ENCODE assay signal across 10 cellular contexts in genomic region chr1:86154581-86155060, GRCh38. TPM values are rescaled to one million over a fixed set of nuclear protein-coding genes. Genes with fewer than 3 reads are reported as not detected.
A peak's percentile ranks its signal among the peaks of the same experiment; 100 is the strongest.
DNase-seq lines count a peak whose midpoint lies in the region; ATAC-seq, FAIRE-seq and TF ChIP-seq lines count a peak whose summit lies in the region.
"Had no signal": no experiment of that assay in that cellular context is flagged by ENCODE, and none has a peak within 500 bp of the region (broad histone marks: within the 10 kb centered on the region; RNA-seq: fewer than 3 reads in every experiment).

No MANE protein-coding gene starts in this region.

- H3K9me3 ChIP-seq in small intestine (ENCODE audit: control insufficient read depth, low read depth) (no peaks in the 10 kb centered on the region), OCI-LY7 (ENCODE audit: low read length) (no peaks in the 10 kb centered on the region)
- H3K9me3 ChIP-seq: left lung had no signal

- no peaks in the 10 kb centered on the region for H3K79me2 ChIP-seq in OCI-LY7 (ENCODE audit: insufficient read depth, low read depth, low read length)

- TF ChIP-seq CTCF in OCI-LY7 (conservative IDR thresholded peaks at IDR 0.05; ENCODE audit: low read length), result no peak

- ATAC-seq in Right ventricle myocardium inferior (peak; percentile 26), GM21529 (IDR thresholded peaks at IDR 0.05; ENCODE audit: unreplicated experiment) (no peak)

- CTCF ChIA-PET in OCI-LY7 (lab: Charles Lee; ENCODE audit: unreplicated experiment), result no interaction called here

- H3K9me2 ChIP-seq in OCI-LY7 (ENCODE audit: insufficient read depth, low read length), result no peaks in the 10 kb centered on the region; the same call in 1 of the 2 replicates

- 31 to 52% (median 52%) methylated on average over 21 of the region's 21 CpGs for WGBS in small intestine, 3 donors

- H2AFZ ChIP-seq in OCI-LY7 (ENCODE audit: low read length), result no peak overlapping the region

- H3K4me2 ChIP-seq in OCI-LY7 (ENCODE audit: low read length), result no peak overlapping the region

- H3K4me3 ChIP-seq in small intestine (ENCODE audit: low read depth in 1 of 2, low read length in 2 of 2), result no peak overlapping the region
- H3K4me3 ChIP-seq in OCI-LY7 (ENCODE audit: low read depth, low read length, poor library complexity, severe bottlenecking), result no peak overlapping the region

- H4K20me1 ChIP-seq in OCI-LY7 (ENCODE audit: insufficient read depth, low read length), result no peaks in the 10 kb centered on the region

- no TSS peak for BruUV-seq in OCI-LY7 (replicated peaks; lab: Mats Ljungman, UMichigan)

- POLR2A ChIA-PET in OCI-LY7 (lab: Charles Lee), result interaction anchor here (0.6 to 1.0 kb wide), 2 partner anchors 29 to 71 kb away, joined by 3 to 14 read pairs; no protein-coding TSS in a partner anchor

- peaks cover 4 to 10% of the 10 kb centered on the region in 2 donors for H3K27me3 ChIP-seq in small intestine (ENCODE audit: control insufficient read depth in 2 of 2, insufficient read depth in 2 of 2, low read length in 2 of 2)

- H3K4me1 ChIP-seq in small intestine (ENCODE audit: control insufficient read depth in 2 of 2, insufficient read depth in 1 of 2, low read depth in 1 of 2, low read length in 1 of 2) (no peaks in the 10 kb centered on the region), OCI-LY7 (ENCODE audit: insufficient read depth, low read length, poor library complexity, severe bottlenecking) (no peaks in the 10 kb centered on the region)

- FAIRE-seq in small intestine (lab: Jason Lieb, UNC), result no peak

- no peak overlapping the region for H3K27ac ChIP-seq in small intestine (ENCODE audit: low read depth in 1 of 2, low read length in 1 of 2)
- no peak overlapping the region for H3K27ac ChIP-seq in OCI-LY7 (ENCODE audit: low read depth, low read length, poor library complexity, severe bottlenecking)
- H3K27ac ChIP-seq: left lung had no signal

- DNase-seq in EH (ENCODE audit: low read depth), result peak; percentile 88
- peak; percentile 70 for DNase-seq in T1000 (lab: John Stamatoyannopoulos, UW)
- peak; percentile 49 for DNase-seq in Right ventricle myocardium inferior (ENCODE audit: missing footprints)
- DNase-seq in posterior cingulate gyrus, result peak in 7 of 10 donors; percentile 6 to 82 (median 27)
- DNase-seq in NCI-H446 treated with DMSO at 0.1 percent for 48 hours (lab: John Stamatoyannopoulos, UW), result no peak
- DNase-seq in small intestine, result no peak
- no peak for DNase-seq in OCI-LY7 (ENCODE audit: low spot score)
- DNase-seq: cerebellar nuclear complex had no signal

- H3K36me3 ChIP-seq in small intestine (ENCODE audit: control insufficient read depth in 2 of 2, insufficient read depth in 2 of 2, low read length in 2 of 2) (no peaks in the 10 kb centered on the region), OCI-LY7 (ENCODE audit: insufficient read depth, low read length) (no peaks in the 10 kb centered on the region)
- H3K36me3 ChIP-seq: left lung had no signal

- intact Hi-C loops in Right ventricle myocardium inferior (cut with DNase I) (no loop called here), posterior cingulate gyrus (cut with DNase I) (no loop called here), OCI-LY7 (cut with micrococcal nuclease; ENCODE audit: unreplicated experiment) (no loop called here)

RNA-seq across cellular contexts. Expression of gene COL24A1, which starts 2.0 kb away (rescaled TPM):
- total RNA-seq in Right ventricle myocardium inferior (1.6 TPM), OCI-LY7 (2022) (0.07 and 0.23 TPM in 2 replicates)
- under 1 TPM in 2 of 3 donors, not detected in 1; 0.07 to 0.27 TPM for polyA plus RNA-seq in small intestine
- 0.03 and 0.06 TPM in 2 replicates for total RNA-seq in OCI-LY7 (2014; rRNA removed; shearing (Covaris generic))

Comparison
In these comparisons a context has a peak if more than half of its experiments do, and no peak if none do; other contexts are left out.
1. DNase-seq: peak in EH (single experiment), T1000 (single experiment), Right ventricle myocardium inferior (single experiment) and posterior cingulate gyrus (7 of 10); none in NCI-H446 treated with DMSO at 0.1 percent for 48 hours (single experiment), small intestine (single experiment) and OCI-LY7 (single experiment).